23 cellular contexts compared by ENCODE assay signal in genomic region chr12:115402443-115403170, GRCh38.
"Had no signal": no experiment of that assay in that cellular context is flagged by ENCODE, and none has a peak within 500 bp of the region (broad histone marks: within the 10 kb centered on the region; RNA-seq: fewer than 3 reads in every experiment).

No MANE protein-coding gene starts in this region.

- DNase-seq: activated CD4-positive, alpha-beta T cell treated with anti-CD3 and anti-CD28 coated beads for 1 hour; activated CD4-positive, alpha-beta T cell treated with anti-CD3 and anti-CD28 coated beads, Interleukin-2, amount 50 U/mL, for 1 hour; activated CD8-positive, alpha-beta memory T cell treated with anti-CD3 and anti-CD28 coated beads, Interleukin-2, amount 50 U/mL, for 48 hours; activated naive CD4-positive, alpha-beta T cell treated with anti-CD3 and anti-CD28 coated beads, Interleukin-2, amount 10 ng/mL, durations not matched to agents 7 days and 5 days; activated T-cell treated with anti-CD3 and anti-CD28 coated beads, Interleukin-2, amount 50 U/mL, for 4 hours; amygdala; body of pancreas; cortex of kidney; esophagus squamous epithelium; glutamatergic neuron; kidney glomerular epithelial cell; left ventricle myocardium superior; mammary epithelial cell; midbrain; natural killer cell; sigmoid colon; stimulated activated CD4-positive, alpha-beta T cell treated with anti-CD3 and anti-CD28 coated beads, Interleukin-2, amount 100 ng/mL, for 48 hours; stimulated activated CD8-positive, alpha-beta memory T cell treated with anti-CD3 and anti-CD28 coated beads, Interleukin-4, amount 100 ng/mL, for 48 hours; stimulated activated naive B cell treated with anti-CD40 and anti-IgM and Interleukin-4, amounts not matched to agents 10 μg/mL and 1 μg/mL and 100 μg/mL, for 72 hours; trophoblast cell; uterus had no signal

- ATAC-seq: activated T-cell treated with anti-CD3 and anti-CD28 coated beads, Interleukin-2, amount 50 U/mL, for 4 hours; body of pancreas; left ventricle myocardium superior; natural killer cell; stimulated activated naive B cell treated with anti-CD40 and anti-IgM and Interleukin-4, amounts not matched to agents 10 μg/mL and 1 μg/mL and 100 μg/mL, for 72 hours had no signal

- H3K27ac ChIP-seq: body of pancreas, cardiac muscle cell, esophagus squamous epithelium, hepatocyte, sigmoid colon, uterus had no signal

- H3K4me1 ChIP-seq: body of pancreas, uterus had no signal

- H3K4me3 ChIP-seq: body of pancreas, cardiac muscle cell, esophagus squamous epithelium, hepatocyte, sigmoid colon, uterus had no signal

- H3K27me3 ChIP-seq: body of pancreas, cardiac muscle cell, esophagus squamous epithelium, hepatocyte, sigmoid colon, uterus had no signal
